15 cellular contexts compared by ENCODE assay signal in the genomic region with DNA sequence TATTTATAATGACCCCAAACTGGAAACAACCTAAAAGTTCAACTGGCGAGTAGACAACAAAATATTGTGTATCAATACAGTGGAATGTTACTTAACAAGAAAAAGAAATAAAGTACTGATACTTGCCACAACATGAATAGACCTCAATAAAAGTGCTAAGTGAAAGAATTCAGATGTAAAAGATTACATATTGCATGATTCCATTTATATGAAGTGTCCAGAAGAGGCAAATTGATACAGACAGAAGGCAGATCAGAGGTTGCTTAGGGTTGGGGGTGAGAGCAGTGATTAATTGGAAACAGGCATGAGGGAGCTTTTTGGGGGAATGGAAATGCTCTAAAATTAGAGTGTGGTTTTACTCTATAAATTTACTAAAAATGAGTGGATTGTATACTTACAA.
A peak's percentile ranks its signal among the peaks of the same experiment; 100 is the strongest.
DNase-seq lines count a peak whose midpoint lies in the region; ATAC-seq, FAIRE-seq and TF ChIP-seq lines count a peak whose summit lies in the region.
"Had no signal": no experiment of that assay in that cellular context is flagged by ENCODE, and none has a peak within 500 bp of the region (broad histone marks: within the 10 kb centered on the region; RNA-seq: fewer than 3 reads in every experiment).

No MANE protein-coding gene starts in this region.

- H3K79me2 ChIP-seq in keratinocyte (ENCODE audit: control insufficient read depth, insufficient read depth, low read length) (no peaks in the 10 kb centered on the region), neural progenitor cell (ENCODE audit: low read depth) (no peaks in the 10 kb centered on the region)

- H3K4me1 ChIP-seq in keratinocyte (ENCODE audit: control insufficient read depth, extremely low read depth, insufficient read depth, low read length) = peaks cover 48% of the 10 kb centered on the region
- H3K4me1 ChIP-seq in neural progenitor cell = peaks cover 9% of the 10 kb centered on the region

- H3K36me3 ChIP-seq in keratinocyte (ENCODE audit: control insufficient read depth in 2 of 2, extremely low read depth in 1 of 2, insufficient read depth in 2 of 2, low read length in 2 of 2) = no peaks in the 10 kb centered on the region
- H3K36me3 ChIP-seq in neural progenitor cell = no peaks in the 10 kb centered on the region
- H3K36me3 ChIP-seq: BLaER1 treated with 17β-estradiol and CSF1 and Interleukin-3, amounts not matched to agents 10 nM and 100 nM had no signal

- H3K4me3 ChIP-seq in keratinocyte (ENCODE audit: control insufficient read depth in 2 of 3, extremely low read depth in 1 of 3, insufficient read depth in 2 of 3, low read depth in 1 of 3, low read length in 3 of 3) = no peak overlapping the region
- H3K4me3 ChIP-seq in neural progenitor cell = no peak overlapping the region
- H3K4me3 ChIP-seq: BLaER1 treated with 17β-estradiol and CSF1 and Interleukin-3, amounts not matched to agents 10 nM and 100 nM; GM23248 had no signal

- no peaks in the 10 kb centered on the region for H3K9me3 Mint-ChIP-seq in activated naive CD4-positive, alpha-beta T cell treated with anti-CD3 and anti-CD28 coated beads, Interleukin-2, amount 50 U/mL, for 24 hours
- H3K9me3 Mint-ChIP-seq in neural progenitor cell = peaks cover 2% of the 10 kb centered on the region
- H3K9me3 Mint-ChIP-seq: CD4-positive, CD25-positive, alpha-beta regulatory T cell had no signal

- H3K27ac ChIP-seq in epithelial cell of prostate = peak overlapping the region; percentile 58
- no peak overlapping the region for H3K27ac ChIP-seq in keratinocyte (ENCODE audit: control insufficient read depth, insufficient read depth, low read length)
- H3K27ac ChIP-seq in neural progenitor cell = no peak overlapping the region
- H3K27ac ChIP-seq: 22Rv1; BLaER1 treated with 17β-estradiol and CSF1 and Interleukin-3, amounts not matched to agents 10 nM and 100 nM; GM23248 had no signal

- no peaks in the 10 kb centered on the region for H3K9me1 ChIP-seq in keratinocyte (ENCODE audit: control insufficient read depth, extremely low read depth, insufficient read depth, low read length)

- H3K36me3 Mint-ChIP-seq in activated naive CD4-positive, alpha-beta T cell treated with anti-CD3 and anti-CD28 coated beads, Interleukin-2, amount 50 U/mL, for 24 hours = no peaks in the 10 kb centered on the region
- no peaks in the 10 kb centered on the region for H3K36me3 Mint-ChIP-seq in neural progenitor cell
- H3K36me3 Mint-ChIP-seq: CD4-positive, CD25-positive, alpha-beta regulatory T cell had no signal

- H2AFZ ChIP-seq in keratinocyte (ENCODE audit: control insufficient read depth, low read length) (no peak overlapping the region), neural progenitor cell (replicated peaks) (no peak overlapping the region)
- H2AFZ ChIP-seq: GM23248 had no signal

- H3K4me2 ChIP-seq in keratinocyte (ENCODE audit: control insufficient read depth, extremely low read depth, insufficient read depth, low read depth, low read length) (peak overlapping the region; percentile 14), neural progenitor cell (no peak overlapping the region)
- H3K4me2 ChIP-seq: BLaER1 treated with 17β-estradiol and CSF1 and Interleukin-3, amounts not matched to agents 10 nM and 100 nM had no signal

- no peaks in the 10 kb centered on the region for H3K4me1 Mint-ChIP-seq in activated naive CD4-positive, alpha-beta T cell treated with anti-CD3 and anti-CD28 coated beads, Interleukin-2, amount 50 U/mL, for 24 hours
- peaks cover 21% of the 10 kb centered on the region for H3K4me1 Mint-ChIP-seq in neural progenitor cell
- H3K4me1 Mint-ChIP-seq: CD4-positive, CD25-positive, alpha-beta regulatory T cell had no signal

- TF ChIP-seq CTCF in keratinocyte (optimal IDR thresholded peaks at IDR 0.05 in 1 of 3, IDR thresholded peaks at IDR 0.05 in 1 of 3, conservative IDR thresholded peaks at IDR 0.05 in 1 of 3; ENCODE audit: extremely low read depth in 1 of 3, insufficient read depth in 2 of 3, low read length in 3 of 3) (no peak), neural progenitor cell (IDR thresholded peaks at IDR 0.05) (no peak)

- peak; percentile 35; the same call in 2 of the 3 replicates for ATAC-seq in SK-N-SH treated with all-trans-retinoic acid at 6 μM for 48 hours
- ATAC-seq: HCT116 had no signal

- H3K27ac Mint-ChIP-seq in activated naive CD4-positive, alpha-beta T cell treated with anti-CD3 and anti-CD28 coated beads, Interleukin-2, amount 50 U/mL, for 24 hours = peak overlapping the region; percentile 8
- no peak overlapping the region for H3K27ac Mint-ChIP-seq in neural progenitor cell
- H3K27ac Mint-ChIP-seq: CD4-positive, CD25-positive, alpha-beta regulatory T cell had no signal

- no peak for DNase-seq in activated naive CD4-positive, alpha-beta T cell treated with Interleukin-2 at 50 U/mL for 16 hours
- peak; percentile 39 for DNase-seq in epithelial cell of prostate (ENCODE audit: low read depth, low spot score)
- no peak for DNase-seq in keratinocyte (ENCODE audit: low read depth, low spot score)
- DNase-seq in activated CD4-positive, alpha-beta T cell treated with anti-CD3 and anti-CD28 coated beads, Interleukin-2, amount 50 U/mL, for 48 hours = no peak
- DNase-seq in activated T-cell treated with anti-CD3 and anti-CD28 coated beads for 4 hours = no peak
- no peak for DNase-seq in neural progenitor cell (ENCODE audit: low spot score)
- DNase-seq: CD4-positive, CD25-positive, alpha-beta regulatory T cell; DMS53; GM23248 had no signal

- H3K4me3 Mint-ChIP-seq in activated naive CD4-positive, alpha-beta T cell treated with anti-CD3 and anti-CD28 coated beads, Interleukin-2, amount 50 U/mL, for 24 hours = no peak overlapping the region
- no peak overlapping the region for H3K4me3 Mint-ChIP-seq in neural progenitor cell
- H3K4me3 Mint-ChIP-seq: CD4-positive, CD25-positive, alpha-beta regulatory T cell had no signal

- H3K9ac ChIP-seq in keratinocyte (ENCODE audit: control insufficient read depth, extremely low read depth, insufficient read depth, low read length) (no peak overlapping the region), neural progenitor cell (no peak overlapping the region)
- H3K9ac ChIP-seq: BLaER1 treated with 17β-estradiol and CSF1 and Interleukin-3, amounts not matched to agents 10 nM and 100 nM; GM23248 had no signal

- dilution Hi-C loops in keratinocyte (cut with MboI; ENCODE audit: extremely low pct_ligation_motif_present, low sequenced_read_pairs) = no loop called here

- H3K9me3 ChIP-seq in keratinocyte (ENCODE audit: control insufficient read depth, low read depth, low read length) (no peaks in the 10 kb centered on the region), neural progenitor cell (ENCODE audit: low read depth) (no peaks in the 10 kb centered on the region)
- H3K9me3 ChIP-seq: BLaER1 treated with 17β-estradiol and CSF1 and Interleukin-3, amounts not matched to agents 10 nM and 100 nM had no signal

- H3K27me3 ChIP-seq in keratinocyte (ENCODE audit: control insufficient read depth, extremely low read depth, insufficient read depth, low read length) = no peaks in the 10 kb centered on the region
- H3K27me3 ChIP-seq in neural progenitor cell = peaks cover 96% of the 10 kb centered on the region
- H3K27me3 ChIP-seq: BLaER1 treated with 17β-estradiol and CSF1 and Interleukin-3, amounts not matched to agents 10 nM and 100 nM had no signal

- H3F3A ChIP-seq in neural progenitor cell (ENCODE audit: low read depth) = peaks cover 5% of the 10 kb centered on the region

- FAIRE-seq in keratinocyte (lab: Jason Lieb, UNC) = peak; percentile 71
- FAIRE-seq: H54 had no signal

- peaks cover 3% of the 10 kb centered on the region for H3K27me3 Mint-ChIP-seq in activated naive CD4-positive, alpha-beta T cell treated with anti-CD3 and anti-CD28 coated beads, Interleukin-2, amount 50 U/mL, for 24 hours
- H3K27me3 Mint-ChIP-seq in neural progenitor cell (ENCODE audit: insufficient read depth, low read depth) = peaks cover 14% of the 10 kb centered on the region

- H4K20me1 ChIP-seq in keratinocyte (ENCODE audit: control insufficient read depth, extremely low read depth, insufficient read depth, low read length) = no peaks in the 10 kb centered on the region
- H4K20me1 ChIP-seq in neural progenitor cell (ENCODE audit: low read depth) = peaks cover 64% of the 10 kb centered on the region
- H4K20me1 ChIP-seq: BLaER1 treated with 17β-estradiol and CSF1 and Interleukin-3, amounts not matched to agents 10 nM and 100 nM had no signal

TF ChIP-seq in SK-N-SH treated with all-trans-retinoic acid at 6 μM for 48 hours, 23 proteins besides CTCF, POLR2A, EP300 and RAD21:
- no peak for TF ChIP-seq RARB (CRISPR knock-in tag; IDR thresholded peaks at IDR 0.05)
- no peak for TF ChIP-seq ARNTL (CRISPR knock-in tag; IDR thresholded peaks at IDR 0.05; ENCODE audit: borderline replicate concordance, low read depth)
- no peak for TF ChIP-seq ESRRG (CRISPR knock-in tag; IDR thresholded peaks at IDR 0.05)
- TF ChIP-seq, protein P1, sequence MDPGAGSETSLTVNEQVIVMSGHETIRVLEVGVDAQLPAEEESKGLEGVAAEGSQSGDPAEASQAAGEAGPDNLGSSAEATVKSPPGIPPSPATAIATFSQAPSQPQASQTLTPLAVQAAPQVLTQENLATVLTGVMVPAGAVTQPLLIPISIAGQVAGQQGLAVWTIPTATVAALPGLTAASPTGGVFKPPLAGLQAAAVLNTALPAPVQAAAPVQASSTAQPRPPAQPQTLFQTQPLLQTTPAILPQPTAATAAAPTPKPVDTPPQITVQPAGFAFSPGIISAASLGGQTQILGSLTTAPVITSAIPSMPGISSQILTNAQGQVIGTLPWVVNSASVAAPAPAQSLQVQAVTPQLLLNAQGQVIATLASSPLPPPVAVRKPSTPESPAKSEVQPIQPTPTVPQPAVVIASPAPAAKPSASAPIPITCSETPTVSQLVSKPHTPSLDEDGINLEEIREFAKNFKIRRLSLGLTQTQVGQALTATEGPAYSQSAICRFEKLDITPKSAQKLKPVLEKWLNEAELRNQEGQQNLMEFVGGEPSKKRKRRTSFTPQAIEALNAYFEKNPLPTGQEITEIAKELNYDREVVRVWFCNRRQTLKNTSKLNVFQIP (CRISPR knock-in tag; IDR thresholded peaks at IDR 0.05; ENCODE audit: borderline replicate concordance, low read depth) = no peak
- no peak for TF ChIP-seq ZNF8 (CRISPR knock-in tag; IDR thresholded peaks at IDR 0.05)
- no peak for TF ChIP-seq SNAI2 (CRISPR knock-in tag; IDR thresholded peaks at IDR 0.05)
